14 cellular contexts compared by ENCODE assay signal in the genomic region with DNA sequence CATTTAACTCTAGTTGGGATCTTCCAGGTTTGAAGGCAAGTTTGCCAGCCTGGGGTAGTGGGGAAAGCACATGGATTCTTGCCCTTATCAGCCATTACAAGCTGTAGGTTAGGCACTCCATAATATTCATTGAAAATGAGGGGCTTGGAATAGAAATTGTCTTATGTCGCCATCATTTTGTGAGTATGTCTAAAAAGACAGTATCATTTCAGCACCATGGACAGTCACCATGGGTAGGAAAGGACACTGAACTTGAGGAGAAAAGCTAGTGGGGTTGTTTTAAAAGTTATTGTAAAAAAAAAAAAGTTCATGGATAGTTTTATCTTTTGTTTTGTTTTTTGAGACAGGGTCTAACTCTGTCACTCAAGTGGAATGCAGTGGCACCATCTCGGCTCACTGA.
DNase-seq lines count a peak whose midpoint lies in the region; ATAC-seq and TF ChIP-seq lines count a peak whose summit lies in the region.
"Had no signal": no experiment of that assay in that cellular context is flagged by ENCODE, and none has a peak within 500 bp of the region (broad histone marks: within the 10 kb centered on the region; RNA-seq: fewer than 3 reads in every experiment).

No MANE protein-coding gene starts in this region.

- ATAC-seq in GM19328 (IDR thresholded peaks at IDR 0.05; ENCODE audit: unreplicated experiment): no peak
- ATAC-seq in HG02970 (IDR thresholded peaks at IDR 0.05; ENCODE audit: low FRiP score, unreplicated experiment): no peak

- H3K36me3 ChIP-seq in HAP-1 (replicated peaks): no peaks in the 10 kb centered on the region
- H3K36me3 ChIP-seq: thoracic aorta had no signal

- in situ Hi-C loops in ACHN (cut with HindIII; ENCODE audit: low pct_ligation_motif_present, low pct_unique_long_range_greater_than_20kb, low sequenced_read_pairs) (no loop called here), HAP-1 (cut with MboI; ENCODE audit: low sequenced_read_pairs) (no loop called here)

- H3K9me3 ChIP-seq in HAP-1: no peaks in the 10 kb centered on the region
- H3K9me3 ChIP-seq: thoracic aorta had no signal

- POLR2A ChIA-PET in RWPE1 (lab: Yijun Ruan, JAX; ENCODE audit: low non-redundant PET): no interaction called here

- H3K4me1 ChIP-seq in HAP-1: no peaks in the 10 kb centered on the region

- CTCF ChIA-PET in RWPE1 (lab: Yijun Ruan, JAX): interaction anchor here (0.6 to 0.7 kb wide), 2 partner anchors 18 to 363 kb away, joined by 3 read pairs; no protein-coding TSS in a partner anchor

- peak; percentile 42 for DNase-seq in ACHN
- peak; percentile 39 to 45 for DNase-seq in HAP-1 (ENCODE audit: low spot score in 2 of 2)
- DNase-seq in RWPE1 (ENCODE audit: low spot score): peak; percentile 35
- peak; percentile 23 for DNase-seq in fibroblast of villous mesenchyme (ENCODE audit: low read depth)
- DNase-seq in NCI-H1436 (lab: John Stamatoyannopoulos, UW): no peak
- DNase-seq in hippocampal formation (lab: John Stamatoyannopoulos, UW): no peak
- DNase-seq: activated B cell treated with CpG ODN at 0.5 μM for 24 hours; activated naive CD8-positive, alpha-beta T cell treated with anti-CD3 and anti-CD28 coated beads for 36 hours; CD4-positive, alpha-beta T cell; NCI-H526 had no signal

- TF ChIP-seq CTCF in RWPE1 (conservative IDR thresholded peaks at IDR 0.05; ENCODE audit: low read depth) (no peak), fibroblast of villous mesenchyme (IDR thresholded peaks at IDR 0.05; ENCODE audit: insufficient read depth, low read depth, low read length) (no peak)

- H3K4me3 ChIP-seq in HAP-1: no peak overlapping the region
- H3K4me3 ChIP-seq in fibroblast of villous mesenchyme (ENCODE audit: low read depth, low read length): no peak overlapping the region
- H3K4me3 ChIP-seq: thoracic aorta had no signal

- no peaks in the 10 kb centered on the region for H3K27me3 ChIP-seq in HAP-1 (ENCODE audit: low read depth)

- H3K27ac ChIP-seq in RWPE1: no peak overlapping the region
- H3K27ac ChIP-seq: HL-60, thoracic aorta had no signal

Comparison
In these comparisons a context has a peak if more than half of its experiments do, and no peak if none do; other contexts are left out.
1. DNase-seq: peak in ACHN (single experiment), HAP-1 (2 of 2), RWPE1 (single experiment) and fibroblast of villous mesenchyme (single experiment); none in NCI-H1436 (single experiment) and hippocampal formation (0 of 2).